ENCODE assay signal across 8 cellular contexts in genomic region chr2:200713704-200714064, GRCh38.
DNase-seq lines count a peak whose midpoint lies in the region; ATAC-seq and TF ChIP-seq lines count a peak whose summit lies in the region.

No MANE protein-coding gene starts in this region.

- H3K9ac ChIP-seq in SK-N-MC (ENCODE audit: insufficient read length) = no peak overlapping the region

- H3K36me3 ChIP-seq in CD8-positive, alpha-beta T cell (ENCODE audit: insufficient read depth, low read length) = no peaks in the 10 kb centered on the region
- no peaks in the 10 kb centered on the region for H3K36me3 ChIP-seq in SK-N-MC (ENCODE audit: insufficient read depth, low read length)
- H3K36me3 ChIP-seq in effector memory CD4-positive, alpha-beta T cell (ENCODE audit: control insufficient read depth, insufficient read depth, low read length) = no peaks in the 10 kb centered on the region

- CTCF ChIA-PET in CD8-positive, alpha-beta T cell (lab: Charles Lee) = interaction anchor here (0.8 to 3.3 kb wide), 13 partner anchors 9 to 469 kb away, joined by 3 to 22 read pairs (median 4); partner anchors contain the start of gene CASP10

- no peak for TF ChIP-seq CTCF in CD8-positive, alpha-beta T cell (IDR thresholded peaks at IDR 0.05)
- TF ChIP-seq CTCF in progenitor cell of endocrine pancreas (IDR thresholded peaks at IDR 0.05; ENCODE audit: unreplicated experiment) = no peak

- peak overlapping the region; percentile 75 for H3K27ac ChIP-seq in CD8-positive, alpha-beta T cell (ENCODE audit: low read depth, low read length)
- H3K27ac ChIP-seq in SK-N-MC = 0 out of 2 replicates have a peak overlapping the region, but pooled peaks have one; percentile 43
- H3K27ac ChIP-seq in effector memory CD4-positive, alpha-beta T cell (ENCODE audit: insufficient read depth, low read length, poor library complexity, severe bottlenecking) = peak overlapping the region; percentile 80

- H3K9me3 ChIP-seq in CD8-positive, alpha-beta T cell (ENCODE audit: low read length) = no peaks in the 10 kb centered on the region
- no peaks in the 10 kb centered on the region for H3K9me3 ChIP-seq in SK-N-MC (ENCODE audit: low read depth, low read length)
- H3K9me3 ChIP-seq in effector memory CD4-positive, alpha-beta T cell (ENCODE audit: control insufficient read depth, low read length) = no peaks in the 10 kb centered on the region

- H3K4me1 Mint-ChIP-seq in CD8-positive, alpha-beta T cell (ENCODE audit: low read depth) = peaks cover 11% of the 10 kb centered on the region
- peaks cover 9% of the 10 kb centered on the region for H3K4me1 Mint-ChIP-seq in progenitor cell of endocrine pancreas (ENCODE audit: low read depth)

- no peaks in the 10 kb centered on the region for H3K27me3 Mint-ChIP-seq in CD8-positive, alpha-beta T cell (ENCODE audit: low read depth)
- H3K27me3 Mint-ChIP-seq in progenitor cell of endocrine pancreas = peaks cover 3% of the 10 kb centered on the region

- ATAC-seq in CD8-positive, alpha-beta T cell = no peak
- no peak for ATAC-seq in left lobe of liver
- ATAC-seq in HG02870 (IDR thresholded peaks at IDR 0.05; ENCODE audit: unreplicated experiment) = no peak

- no peaks in the 10 kb centered on the region for H3K27me3 ChIP-seq in CD8-positive, alpha-beta T cell (ENCODE audit: insufficient read depth, low read length)
- H3K27me3 ChIP-seq in effector memory CD4-positive, alpha-beta T cell (replicated peaks; ENCODE audit: control insufficient read depth, insufficient read depth, low read length, poor library complexity, severe bottlenecking) = no peaks in the 10 kb centered on the region

- H3K4me3 Mint-ChIP-seq in CD8-positive, alpha-beta T cell = peak overlapping the region; percentile 68
- peak overlapping the region; percentile 51 for H3K4me3 Mint-ChIP-seq in progenitor cell of endocrine pancreas (ENCODE audit: low read depth)

- no peaks in the 10 kb centered on the region for H3K36me3 Mint-ChIP-seq in CD8-positive, alpha-beta T cell
- H3K36me3 Mint-ChIP-seq in progenitor cell of endocrine pancreas (ENCODE audit: insufficient read depth) = no peaks in the 10 kb centered on the region

- H3K9me3 Mint-ChIP-seq in CD8-positive, alpha-beta T cell = no peaks in the 10 kb centered on the region
- H3K9me3 Mint-ChIP-seq in progenitor cell of endocrine pancreas (ENCODE audit: low read depth) = no peaks in the 10 kb centered on the region

- peak overlapping the region; percentile 5 for H3K4me3 ChIP-seq in CD8-positive, alpha-beta T cell (ENCODE audit: low read depth, low read length)
- H3K4me3 ChIP-seq in SK-N-MC = no peak overlapping the region
- H3K4me3 ChIP-seq in effector memory CD4-positive, alpha-beta T cell (ENCODE audit: insufficient read depth, low read depth, low read length, poor library complexity, severe bottlenecking) = no peak overlapping the region

- DNase-seq in CD8-positive, alpha-beta T cell = peak in 3 of 7 experiments; percentile 25 to 53 (median 27)
- no peak for DNase-seq in SK-N-MC (ENCODE audit: low read depth, low spot score)
- no peak for DNase-seq in effector memory CD4-positive, alpha-beta T cell
- DNase-seq in progenitor cell of endocrine pancreas (ENCODE audit: low spot score, unreplicated experiment) = no peak
- DNase-seq in effector CD8-positive, alpha-beta T cell (lab: John Stamatoyannopoulos, UW) = no peak
- DNase-seq in left lobe of liver (ENCODE audit: low spot score) = no peak
- DNase-seq in hippocampal formation (lab: John Stamatoyannopoulos, UW) = no peak

- peak overlapping the region; percentile 98 for H3K27ac Mint-ChIP-seq in CD8-positive, alpha-beta T cell
- peak overlapping the region; percentile 95 for H3K27ac Mint-ChIP-seq in progenitor cell of endocrine pancreas

- intact Hi-C loops in CD8-positive, alpha-beta T cell (cut with DNase I, micrococcal nuclease) = loop anchor here (1.0 to 5.0 kb wide), 24 partner anchors 21 to 1549 kb away; partner anchors contain the start of genes BZW1 (in 2 of the 2), CFLAR (in 2 of the 2), CLK1 (in 2 of the 2) and KCTD18 (in 2 of the 2)

- POLR2A ChIA-PET in CD8-positive, alpha-beta T cell (lab: Charles Lee) = interaction anchor here (0.6 to 2.7 kb wide), 16 partner anchors 10 to 739 kb away, joined by 3 to 49 read pairs (median 5); partner anchors contain the start of genes BZW1, CLK1, NIF3L1 and ORC2

- H3K4me1 ChIP-seq in CD8-positive, alpha-beta T cell (ENCODE audit: insufficient read depth, low read length) = peaks cover 8% of the 10 kb centered on the region
- H3K4me1 ChIP-seq in effector memory CD4-positive, alpha-beta T cell (ENCODE audit: control insufficient read depth, insufficient read depth, low read length, poor library complexity, severe bottlenecking) = peaks cover 7% of the 10 kb centered on the region
